ENCODE assay signal across 1 cellular context in the genomic region with DNA sequence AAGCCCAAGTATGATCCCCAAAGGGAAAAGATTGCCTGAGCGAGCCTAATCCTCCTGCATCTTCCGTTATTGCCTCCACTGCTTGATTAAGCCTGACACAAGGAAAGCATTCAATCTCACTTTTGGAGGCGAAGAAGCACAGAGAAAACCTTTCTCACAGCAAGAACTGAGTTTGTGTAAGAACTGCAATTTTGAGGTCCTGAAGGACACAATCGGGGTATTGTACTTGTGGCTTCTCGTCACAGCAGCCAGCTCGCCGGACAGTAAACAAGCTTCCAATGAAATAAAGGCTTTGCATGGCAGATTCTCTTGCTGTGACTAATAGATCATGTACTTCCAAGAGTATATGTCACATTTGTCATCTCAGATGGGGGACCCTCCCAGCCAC.
TF ChIP-seq lines count a peak whose summit lies in the region.

No MANE protein-coding gene starts in this region.

TF ChIP-seq in IMR-90, 13 proteins besides CTCF, POLR2A, EP300 and RAD21:
- TF ChIP-seq SMC3 (IDR thresholded peaks at IDR 0.05; ENCODE audit: low read depth, low read length) (no peak), BHLHE40 (IDR thresholded peaks at IDR 0.05; ENCODE audit: low read depth, low read length) (no peak), FOS (IDR thresholded peaks at IDR 0.05; ENCODE audit: low read depth, low read length) (no peak), CHD1 (IDR thresholded peaks at IDR 0.05; ENCODE audit: low read depth, low read length) (no peak), NFE2L2 (IDR thresholded peaks at IDR 0.05; ENCODE audit: low read depth, low read length) (no peak), MXI1 (IDR thresholded peaks at IDR 0.05; ENCODE audit: borderline replicate concordance, low read depth, low read length) (no peak), RFX5 (IDR thresholded peaks at IDR 0.05; ENCODE audit: low read depth, low read length) (no peak), MAZ (IDR thresholded peaks at IDR 0.05; ENCODE audit: borderline replicate concordance, low read depth, low read length) (no peak), RCOR1 (IDR thresholded peaks at IDR 0.05; ENCODE audit: insufficient replicate concordance, low read length) (no peak), CEBPB (IDR thresholded peaks at IDR 0.05; ENCODE audit: low read depth, low read length) (no peak), MAFK (IDR thresholded peaks at IDR 0.05; ENCODE audit: low read depth, low read length) (no peak)
- TF ChIP-seq, protein P1, sequence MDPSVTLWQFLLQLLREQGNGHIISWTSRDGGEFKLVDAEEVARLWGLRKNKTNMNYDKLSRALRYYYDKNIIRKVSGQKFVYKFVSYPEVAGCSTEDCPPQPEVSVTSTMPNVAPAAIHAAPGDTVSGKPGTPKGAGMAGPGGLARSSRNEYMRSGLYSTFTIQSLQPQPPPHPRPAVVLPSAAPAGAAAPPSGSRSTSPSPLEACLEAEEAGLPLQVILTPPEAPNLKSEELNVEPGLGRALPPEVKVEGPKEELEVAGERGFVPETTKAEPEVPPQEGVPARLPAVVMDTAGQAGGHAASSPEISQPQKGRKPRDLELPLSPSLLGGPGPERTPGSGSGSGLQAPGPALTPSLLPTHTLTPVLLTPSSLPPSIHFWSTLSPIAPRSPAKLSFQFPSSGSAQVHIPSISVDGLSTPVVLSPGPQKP (IDR thresholded peaks at IDR 0.05; ENCODE audit: borderline replicate concordance, low read depth, low read length) = no peak
- TF ChIP-seq, protein P2, sequence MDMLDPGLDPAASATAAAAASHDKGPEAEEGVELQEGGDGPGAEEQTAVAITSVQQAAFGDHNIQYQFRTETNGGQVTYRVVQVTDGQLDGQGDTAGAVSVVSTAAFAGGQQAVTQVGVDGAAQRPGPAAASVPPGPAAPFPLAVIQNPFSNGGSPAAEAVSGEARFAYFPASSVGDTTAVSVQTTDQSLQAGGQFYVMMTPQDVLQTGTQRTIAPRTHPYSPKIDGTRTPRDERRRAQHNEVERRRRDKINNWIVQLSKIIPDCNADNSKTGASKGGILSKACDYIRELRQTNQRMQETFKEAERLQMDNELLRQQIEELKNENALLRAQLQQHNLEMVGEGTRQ (IDR thresholded peaks at IDR 0.05; ENCODE audit: low read depth, low read length) = no peak
TF ChIP-seq in IMR-90: peak in this region for 0.
